In the genomic region with DNA sequence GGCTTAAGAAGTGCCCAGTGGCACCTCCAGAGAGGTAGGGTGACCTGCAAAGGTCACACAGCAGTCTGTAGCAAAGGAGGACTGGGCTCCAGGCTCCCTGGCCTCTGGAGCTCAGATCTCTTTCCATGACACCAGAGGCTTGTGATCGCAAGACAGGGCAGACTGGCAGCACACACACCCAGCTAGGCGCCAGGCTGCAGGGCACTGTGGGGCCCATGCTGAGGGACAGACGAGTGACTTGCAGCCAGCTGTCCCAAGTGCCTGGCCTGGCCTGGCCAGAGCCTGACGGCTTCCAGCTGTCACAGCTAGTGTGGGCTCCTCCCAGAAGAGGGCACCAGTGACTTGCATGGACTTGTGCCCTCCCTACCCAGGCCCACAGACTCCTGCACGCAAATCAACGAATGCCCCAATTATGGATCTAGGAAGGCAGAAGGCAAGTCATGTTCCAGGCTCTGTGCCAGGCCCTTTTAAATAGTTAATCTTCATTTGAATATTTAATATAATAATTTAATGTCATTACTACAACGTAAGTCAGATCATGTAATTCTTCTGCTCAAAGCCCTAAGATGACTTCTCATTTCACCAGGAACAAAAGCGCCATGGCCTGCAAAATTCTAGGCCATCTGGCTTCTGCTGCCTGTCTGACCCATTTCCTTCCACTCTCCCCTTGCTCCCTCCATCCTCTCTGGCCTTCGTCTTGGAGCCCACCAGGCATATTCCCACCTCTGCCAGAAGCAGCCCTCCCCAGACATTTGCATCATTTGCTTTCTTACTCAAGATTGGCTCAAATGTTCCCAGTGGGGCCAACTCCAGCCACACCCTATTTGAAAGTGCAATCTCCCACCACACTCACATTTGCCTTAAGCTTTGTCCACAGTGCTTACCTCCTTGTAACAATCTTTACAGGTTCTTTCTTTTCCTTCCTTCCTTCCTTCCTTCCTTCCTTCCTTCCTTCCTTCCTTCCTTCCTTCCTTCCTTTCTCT, we compare ENCODE assay signal across 8 cellular contexts. TPM values are rescaled to one million over a fixed set of nuclear protein-coding genes. Genes with fewer than 3 reads are reported as not detected.
DNase-seq lines count a peak whose midpoint lies in the region; ATAC-seq lines count a peak whose summit lies in the region.

No MANE protein-coding gene starts in this region.

- H3K9me3 ChIP-seq in muscle layer of colon (ENCODE audit: low read length) = no peaks in the 10 kb centered on the region

- in situ Hi-C loops in T47D (cut with HindIII; ENCODE audit: low pct_unique_long_range_greater_than_20kb, low sequenced_read_pairs) = no loop called here

- H3K36me3 ChIP-seq in muscle layer of colon (ENCODE audit: insufficient read depth, low read length) = peaks cover 6% of the 10 kb centered on the region

- peak overlapping the region; percentile 9 for H3K9ac ChIP-seq in muscle layer of colon (ENCODE audit: low read length)

- no peak overlapping the region for H3K4me3 ChIP-seq in muscle layer of colon (ENCODE audit: low read depth in 1 of 2, low read length in 2 of 2)

- H3K27me3 ChIP-seq in muscle layer of colon (ENCODE audit: control insufficient read depth in 1 of 2, insufficient read depth in 2 of 2, low read length in 2 of 2) = peaks cover 0 to 12% of the 10 kb centered on the region in 2 donors

- ATAC-seq in HG02588 (IDR thresholded peaks at IDR 0.05; ENCODE audit: unreplicated experiment) = no peak

- peak overlapping the region; percentile 66 for H3K27ac ChIP-seq in muscle layer of colon (ENCODE audit: low read depth, low read length)

- peaks cover 13% of the 10 kb centered on the region for H3K4me1 ChIP-seq in muscle layer of colon (ENCODE audit: insufficient read depth, low read length)

- DNase-seq in COLO668 (lab: John Stamatoyannopoulos, UW; ENCODE audit: unreplicated experiment) (peak; percentile 40), M059J (ENCODE audit: low read depth) (peak; percentile 61), T47D (ENCODE audit: low read depth in 1 of 2, low spot score in 1 of 2) (peak; percentile 56 to 65), NCI-H345 treated with DMSO at 0.1 percent for 48 hours (lab: John Stamatoyannopoulos, UW; ENCODE audit: unreplicated experiment) (no peak)
- no peak for DNase-seq in NK-92 treated with Interleukin-12 subunit alpha and Interleukin-12 subunit beta, amount 100 ng/mL, for 24 hours (lab: John Stamatoyannopoulos, UW)
- DNase-seq in activated CD4-positive, CD25-positive, alpha-beta regulatory T cell treated with anti-CD3 and anti-CD28 coated beads, Interleukin-2, amount 50 U/mL, for 72 hours = no peak

RNA-seq across cellular contexts. Expression of gene SPEG, which starts 3.7 kb away (rescaled TPM):
- 9.8 and 13.9 TPM in 2 replicates for total RNA-seq in M059J (2014; rRNA removed; shearing (Covaris generic))

RNA-seq across cellular contexts. Expression of gene DES, which starts 12.7 kb away (rescaled TPM):
- 0.37 TPM in 1 of 2 replicates, not detected in the other for total RNA-seq in M059J (2014; rRNA removed; shearing (Covaris generic))

RNA-seq across cellular contexts. Expression of gene DNPEP, which starts 43.2 kb away (rescaled TPM):
- total RNA-seq in M059J (2014; rRNA removed; shearing (Covaris generic)) = 75.8 and 88.2 TPM in 2 replicates

Comparison
In these comparisons a context has a peak if more than half of its experiments do, and no peak if none do; other contexts are left out.
1. DNase-seq: peak in COLO668 (single experiment), M059J (single experiment) and T47D (2 of 2); none in NK-92 treated with Interleukin-12 subunit alpha and Interleukin-12 subunit beta, amount 100 ng/mL, for 24 hours (single experiment), activated CD4-positive, CD25-positive, alpha-beta regulatory T cell treated with anti-CD3 and anti-CD28 coated beads, Interleukin-2, amount 50 U/mL, for 72 hours (single experiment) and NCI-H345 treated with DMSO at 0.1 percent for 48 hours (single experiment).